ENCODE assay signal across 8 cellular contexts in genomic region chr16:74695450-74696422, GRCh38. TPM values are rescaled to one million over a fixed set of nuclear protein-coding genes. Genes with fewer than 3 reads are reported as not detected.
A peak's percentile ranks its signal among the peaks of the same experiment; 100 is the strongest.
DNase-seq lines count a peak whose midpoint lies in the region; ATAC-seq and TF ChIP-seq lines count a peak whose summit lies in the region.

No MANE protein-coding gene starts in this region.

- H3K4me3 Mint-ChIP-seq in Caco-2 (ENCODE audit: unreplicated experiment) (peak overlapping the region; percentile 93), mesothelial cell of epicardium (peak overlapping the region; percentile 91)

- intact Hi-C loops in Caco-2 (cut with micrococcal nuclease; ENCODE audit: unreplicated experiment), result no loop called here

- H3K4me1 ChIP-seq in Caco-2, result no peaks in the 10 kb centered on the region

- TSS peak; percentile 93 for BruUV-seq in Caco-2 (replicated peaks; lab: Mats Ljungman, UMichigan)

- POLR2A ChIA-PET in Caco-2 (lab: Charles Lee), result interaction anchor here (0.6 to 2.4 kb wide), 2 partner anchors 17 to 28 kb away, joined by 3 to 45 read pairs; partner anchors contain the start of gene RFWD3

- H3K4me3 ChIP-seq in Caco-2 (ENCODE audit: low read depth, low read length), result peak overlapping the region; percentile 36
- peak overlapping the region; percentile 51 for H3K4me3 ChIP-seq in epithelial cell of esophagus (ENCODE audit: low read length)

- CTCF ChIA-PET in Caco-2 (lab: Charles Lee), result interaction anchor here (0.6 to 1.4 kb wide), 4 partner anchors 29 to 255 kb away, joined by 3 to 9 read pairs (median 5); partner anchors contain the start of gene RFWD3

- ATAC-seq in GM21360 (IDR thresholded peaks at IDR 0.05; ENCODE audit: unreplicated experiment), result peak; percentile 89

- no peaks in the 10 kb centered on the region for H3K27me3 ChIP-seq in Caco-2 (replicated peaks; ENCODE audit: control insufficient read depth, insufficient read depth, low read length)

- H3K9me3 Mint-ChIP-seq in Caco-2 (ENCODE audit: unreplicated experiment), result no peaks in the 10 kb centered on the region
- no peaks in the 10 kb centered on the region for H3K9me3 Mint-ChIP-seq in mesothelial cell of epicardium

- H3K36me3 ChIP-seq in Caco-2 (ENCODE audit: control insufficient read depth, insufficient read depth, low read length), result no peaks in the 10 kb centered on the region

- H3K27ac Mint-ChIP-seq in Caco-2 (ENCODE audit: unreplicated experiment), result peak overlapping the region; percentile 60
- H3K27ac Mint-ChIP-seq in mesothelial cell of epicardium, result peak overlapping the region; percentile 80

- peaks cover 14% of the 10 kb centered on the region for H3K36me3 Mint-ChIP-seq in Caco-2 (ENCODE audit: insufficient read depth, unreplicated experiment)
- no peaks in the 10 kb centered on the region for H3K36me3 Mint-ChIP-seq in mesothelial cell of epicardium

- peaks cover 3% of the 10 kb centered on the region; the same call in 1 of the 2 replicates for H3K9me3 ChIP-seq in Caco-2

- no peak for TF ChIP-seq CTCF in Caco-2 (IDR thresholded peaks at IDR 0.05; ENCODE audit: insufficient read depth in 1 of 2, low read depth in 1 of 2, low read length in 1 of 2, severe bottlenecking in 1 of 2, unreplicated experiment in 1 of 2)
- TF ChIP-seq CTCF in epithelial cell of esophagus (IDR thresholded peaks at IDR 0.05; ENCODE audit: insufficient read depth, low read depth, low read length, missing control alignments), result no peak
- no peak for TF ChIP-seq CTCF in mesothelial cell of epicardium (IDR thresholded peaks at IDR 0.05; ENCODE audit: unreplicated experiment)

- H3K4me1 Mint-ChIP-seq in Caco-2 (ENCODE audit: low read depth, unreplicated experiment), result peaks cover 15% of the 10 kb centered on the region
- H3K4me1 Mint-ChIP-seq in mesothelial cell of epicardium, result peaks cover 5% of the 10 kb centered on the region

- H3K27me3 Mint-ChIP-seq in Caco-2 (ENCODE audit: insufficient read depth, unreplicated experiment), result no peaks in the 10 kb centered on the region
- peaks cover 30% of the 10 kb centered on the region for H3K27me3 Mint-ChIP-seq in mesothelial cell of epicardium (ENCODE audit: low read depth)

- DNase-seq in Caco-2 (peak; percentile 89 to 92), HPDE6-E6E7 (ENCODE audit: extremely low spot score) (peak; percentile 92), NOMO-1 treated with DMSO at 0.1 percent for 48 hours (lab: John Stamatoyannopoulos, UW; ENCODE audit: unreplicated experiment) (peak; percentile 66), epithelial cell of esophagus (ENCODE audit: low read depth) (peak; percentile 91), mesothelial cell of epicardium (ENCODE audit: low spot score in 2 of 2, unreplicated experiment in 2 of 2) (peak; percentile 61 to 62)
- DNase-seq in activated CD8-positive, alpha-beta memory T cell treated with anti-CD3 and anti-CD28 coated beads for 48 hours (ENCODE audit: low read depth in 2 of 3, low spot score in 2 of 3), result peak in 2 of 3 experiments; percentile 8 to 17
- peak; percentile 63 for DNase-seq in stimulated activated CD8-positive, alpha-beta memory T cell treated with anti-CD3 and anti-CD28 coated beads, Interleukin-4, amount 100 ng/mL, for 48 hours

RNA-seq across cellular contexts. Expression of gene MLKL, which starts 4.9 kb away (rescaled TPM):
- 9.7 and 10.8 TPM in 2 replicates for total RNA-seq in Caco-2 (2022)
- total RNA-seq in mesothelial cell of epicardium, result not detected in 3 replicates

RNA-seq across cellular contexts. Expression of gene RFWD3, which starts 29.1 kb away (rescaled TPM):
- 111 and 118 TPM in 2 replicates for total RNA-seq in Caco-2 (2022)
- total RNA-seq in mesothelial cell of epicardium, result 32.7 to 36.8 TPM (median 35.3 TPM) in 3 replicates

Comparison
In these comparisons a context has a peak if more than half of its experiments do, and no peak if none do; other contexts are left out.
1. Peak in every context shown above with its lines: DNase-seq, ATAC-seq and H3K4me3 ChIP-seq.
2. DNase-seq: peak in every context shown above with its lines; median percentile 92 in HPDE6-E6E7; 91 in epithelial cell of esophagus; 90 in Caco-2; 66 in NOMO-1 treated with DMSO at 0.1 percent for 48 hours; 63 in stimulated activated CD8-positive, alpha-beta memory T cell treated with anti-CD3 and anti-CD28 coated beads, Interleukin-4, amount 100 ng/mL, for 48 hours; 62 in mesothelial cell of epicardium; 12 in activated CD8-positive, alpha-beta memory T cell treated with anti-CD3 and anti-CD28 coated beads for 48 hours.
3. RNA of gene MLKL, which starts 4.9 kb away (total RNA-seq): 9.7 to 10.8 TPM in Caco-2; not detected in mesothelial cell of epicardium; every median in the first group is over 10 times any median in the second.